ENCODE assay signal across 13 cellular contexts in the genomic region with DNA sequence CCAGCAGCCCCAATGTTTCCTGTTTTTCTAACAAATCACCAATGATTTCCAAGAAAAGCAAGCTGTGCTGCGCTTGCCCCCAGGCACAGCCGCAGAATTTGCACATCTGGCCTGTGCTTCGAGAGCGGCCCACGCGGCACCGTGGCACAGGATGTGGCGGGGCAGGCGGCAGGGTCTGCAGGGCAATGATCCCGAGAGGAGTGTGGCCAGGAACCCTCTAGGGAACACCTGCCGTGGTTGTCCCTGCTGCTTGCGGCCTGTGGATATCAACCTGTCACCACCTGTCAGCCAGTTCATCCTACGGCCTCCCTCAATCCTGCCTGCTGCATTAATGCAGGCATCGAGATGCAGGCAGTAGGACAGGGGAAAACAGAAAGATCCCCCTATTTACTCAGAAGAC. TPM values are rescaled to one million over a fixed set of nuclear protein-coding genes. Genes with fewer than 3 reads are reported as not detected.
A peak's percentile ranks its signal among the peaks of the same experiment; 100 is the strongest.
DNase-seq lines count a peak whose midpoint lies in the region; ATAC-seq, FAIRE-seq and TF ChIP-seq lines count a peak whose summit lies in the region.
"Had no signal": no experiment of that assay in that cellular context is flagged by ENCODE, and none has a peak within 500 bp of the region (broad histone marks: within the 10 kb centered on the region; RNA-seq: fewer than 3 reads in every experiment).

No MANE protein-coding gene starts in this region.

- in situ Hi-C loops in HAP-1 (cut with MboI; ENCODE audit: low sequenced_read_pairs): no loop called here

- peak overlapping the region; percentile 78 for H3K4me3 Mint-ChIP-seq in activated T-cell treated with anti-CD3 and anti-CD28 coated beads, Interleukin-2, amount 50 U/mL, for 4 hours

- peak overlapping the region; percentile 75 for H3K23ac ChIP-seq in neuronal stem cell (ENCODE audit: low read depth, low read length, poor library complexity)

- H3K4me3 ChIP-seq in neuronal stem cell (ENCODE audit: low read length in 2 of 2) (no peak overlapping the region), HAP-1 (no peak overlapping the region)

- no peak; the same call in 1 of the 2 replicates for TF ChIP-seq POLR2A in GM12891 (IDR thresholded peaks at IDR 0.05; ENCODE audit: low read depth, low read length)

- peaks cover 1% of the 10 kb centered on the region for H3K79me1 ChIP-seq in neuronal stem cell (ENCODE audit: low read depth, low read length)

- no peak overlapping the region for H2BK5ac ChIP-seq in neuronal stem cell (ENCODE audit: low read length)

- H3K36me3 Mint-ChIP-seq in activated T-cell treated with anti-CD3 and anti-CD28 coated beads, Interleukin-2, amount 50 U/mL, for 4 hours (ENCODE audit: insufficient read depth): peaks cover 33% of the 10 kb centered on the region

- peaks cover 84% of the 10 kb centered on the region for H3K4me1 Mint-ChIP-seq in activated T-cell treated with anti-CD3 and anti-CD28 coated beads, Interleukin-2, amount 50 U/mL, for 4 hours (ENCODE audit: low read depth)

- no peak overlapping the region for H3K4ac ChIP-seq in neuronal stem cell (ENCODE audit: low read length)

- H3K36me3 ChIP-seq in neuronal stem cell (replicated peaks in 1 of 2; ENCODE audit: control insufficient read depth in 2 of 2, insufficient read depth in 2 of 2, low read length in 2 of 2) (no peaks in the 10 kb centered on the region), HAP-1 (replicated peaks) (no peaks in the 10 kb centered on the region)

- no peak overlapping the region for H2AFZ ChIP-seq in neuronal stem cell (ENCODE audit: low read length)

- no peak overlapping the region for H2BK15ac ChIP-seq in neuronal stem cell (ENCODE audit: low read length)

- peak overlapping the region; percentile 42 for H3K18ac ChIP-seq in neuronal stem cell (ENCODE audit: low read length)

- no peak overlapping the region for H3K14ac ChIP-seq in neuronal stem cell (ENCODE audit: low read length)

- H4K8ac ChIP-seq in neuronal stem cell (ENCODE audit: low read depth, low read length): no peak overlapping the region

- H3K4me2 ChIP-seq in neuronal stem cell (ENCODE audit: insufficient read depth, low read length, poor library complexity, severe bottlenecking): no peak overlapping the region

- H3K9ac ChIP-seq in neuronal stem cell (ENCODE audit: low read depth, low read length, poor library complexity): no peak overlapping the region

- H4K91ac ChIP-seq in neuronal stem cell (ENCODE audit: low read depth, low read length, poor library complexity): no peak overlapping the region

- H3K27me3 ChIP-seq in neuronal stem cell (ENCODE audit: control insufficient read depth in 3 of 3, insufficient read depth in 3 of 3, low read depth in 1 of 3, low read length in 3 of 3) (peaks cover 0 to 8% (median 0%) of the 10 kb centered on the region in 3 experiments), HAP-1 (ENCODE audit: low read depth) (no peaks in the 10 kb centered on the region)

- FAIRE-seq in GM12891 (lab: Jason Lieb, UNC): peak; percentile 97
- FAIRE-seq: D721Med had no signal

- H3K4me1 ChIP-seq in neuronal stem cell (ENCODE audit: control insufficient read depth in 2 of 2, insufficient read depth in 1 of 2, low read depth in 1 of 2, low read length in 2 of 2) (peaks cover 0 to 3% of the 10 kb centered on the region in 2 donors), HAP-1 (no peaks in the 10 kb centered on the region)

- peak; percentile 59 for ATAC-seq in HG03196 (IDR thresholded peaks at IDR 0.05; ENCODE audit: unreplicated experiment)
- peak; percentile 57 to 61 for ATAC-seq in activated T-cell treated with anti-CD3 and anti-CD28 coated beads, Interleukin-2, amount 50 U/mL, for 4 hours
- no peak for ATAC-seq in HG03342 (IDR thresholded peaks at IDR 0.05; ENCODE audit: unreplicated experiment)

- no peaks in the 10 kb centered on the region for H3K27me3 Mint-ChIP-seq in activated T-cell treated with anti-CD3 and anti-CD28 coated beads, Interleukin-2, amount 50 U/mL, for 4 hours (ENCODE audit: low read depth)

- peaks cover 0 to 2% of the 10 kb centered on the region in 2 donors for H3K9me3 ChIP-seq in neuronal stem cell (replicated peaks in 1 of 2; ENCODE audit: control insufficient read depth in 2 of 2, insufficient read depth in 1 of 2, low read depth in 1 of 2, low read length in 2 of 2)
- H3K9me3 ChIP-seq in HAP-1: no peaks in the 10 kb centered on the region; the same call in 1 of the 2 replicates

- DNase-seq in GM12891 (ENCODE audit: insufficient read length, low spot score) (no peak), neuronal stem cell (ENCODE audit: low spot score) (no peak), HAP-1 (ENCODE audit: low spot score in 2 of 2) (no peak), COLO829 (ENCODE audit: low spot score) (no peak), retina (no peak)
- DNase-seq in activated T-cell treated with anti-CD3 and anti-CD28 coated beads, Interleukin-2, amount 50 U/mL, for 4 hours: peak; percentile 60
- DNase-seq: NCI-H1694 treated with DMSO at 0.1 percent for 48 hours had no signal

- H2BK120ac ChIP-seq in neuronal stem cell (ENCODE audit: low read depth, low read length): no peak overlapping the region

- H2AK5ac ChIP-seq in neuronal stem cell (ENCODE audit: low read depth, low read length): peak overlapping the region; percentile 36

- peak overlapping the region; percentile 11 for H2BK12ac ChIP-seq in neuronal stem cell (ENCODE audit: low read length)

- no peak overlapping the region for H3K27ac ChIP-seq in neuronal stem cell (replicated peaks; ENCODE audit: low read length)
- H3K27ac ChIP-seq: VCaP had no signal

- peaks cover 3% of the 10 kb centered on the region for H3K9me3 Mint-ChIP-seq in activated T-cell treated with anti-CD3 and anti-CD28 coated beads, Interleukin-2, amount 50 U/mL, for 4 hours

- WGBS in neuronal stem cell (ENCODE audit: extremely low coverage in 2 of 2, insufficient read length in 2 of 2, insufficient replicate concordance in 1 of 2), 2 donors: no CpG with 5 or more reads among the region's 14 CpGs

TF ChIP-seq in GM12891, 5 proteins besides CTCF, POLR2A, EP300 and RAD21:
- TF ChIP-seq POLR2AphosphoS5 (IDR thresholded peaks at IDR 0.05; ENCODE audit: low read depth, low read length) (0 out of 2 replicates have a peak, but pooled peaks have one; percentile 48), POU2F2 (IDR thresholded peaks at IDR 0.05; ENCODE audit: low read depth, low read length) (peak; percentile 93), TAF1 (IDR thresholded peaks at IDR 0.05; ENCODE audit: low read depth, low read length) (no peak), SPI1 (IDR thresholded peaks at IDR 0.05; ENCODE audit: low read depth, low read length) (no peak)

RNA-seq across cellular contexts. Expression of a gene that starts 24.0 kb away (rescaled TPM):
- polyA plus RNA-seq in GM12891 (2012; ENCODE audit: low read depth, missing spikeins): 41.2 TPM
- 10 to 100 TPM in 2 of 3 donors, 1 to 10 TPM in 1; 8.4 to 17.8 (median 13.6) TPM for total RNA-seq in activated T-cell treated with anti-CD3 and anti-CD28 coated beads, Interleukin-2, amount 50 U/mL, for 4 hours
- 1.1 TPM for polyA plus RNA-seq in neuronal stem cell (2013, experiment 1 of 2)
- polyA plus RNA-seq in neuronal stem cell (2013, experiment 2 of 2): 0.89 TPM
- total RNA-seq: H4, lung microvascular endothelial cell had no signal
